ENCODE assay signal across 18 cellular contexts in the genomic region with DNA sequence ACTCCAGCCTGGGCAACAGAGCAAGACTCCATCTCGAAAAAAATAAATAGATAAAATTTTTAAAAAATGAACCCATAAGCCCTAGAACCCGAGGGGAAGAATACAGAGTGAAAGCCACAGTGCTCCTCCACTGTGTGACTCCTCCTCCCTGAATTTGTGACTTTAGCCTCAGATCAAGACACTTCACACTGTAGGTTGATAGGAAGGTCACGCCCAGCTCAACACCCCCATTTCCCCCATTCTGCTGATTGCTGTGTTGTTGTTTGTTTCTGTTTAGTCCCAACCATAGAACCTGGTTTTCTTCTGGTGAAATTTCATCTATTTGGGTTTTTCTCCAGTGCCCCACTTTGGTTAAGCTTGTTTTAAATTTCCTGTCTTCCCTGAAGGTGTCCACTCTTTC.
"Had no signal": no experiment of that assay in that cellular context is flagged by ENCODE, and none has a peak within 500 bp of the region (broad histone marks: within the 10 kb centered on the region; RNA-seq: fewer than 3 reads in every experiment).

No MANE protein-coding gene starts in this region.

- H3K4me1 ChIP-seq: SJSA1 had no signal

- H3K9me3 ChIP-seq: SJSA1 had no signal

- DNase-seq: KBM-7, NCI-H1092, NCI-H1105 treated with DMSO at 0.1 percent for 48 hours, NCI-H1417 treated with DMSO at 0.1 percent for 48 hours, NCI-H146, NCI-H1694 treated with DMSO at 0.1 percent for 48 hours, NCI-H1930, NCI-H2081, NCI-H2107, NCI-H2227 treated with DMSO at 0.1 percent for 48 hours, NCI-H524, NCI-H526 treated with DMSO at 0.1 percent for 48 hours, NCI-H774, Right ventricle myocardium superior, RPMI8226, SIG-M5 had no signal

- H3K36me3 ChIP-seq: SJSA1 had no signal

- H3K4me3 ChIP-seq: SJSA1, SK-N-MC had no signal

- H3K27ac ChIP-seq: SJSA1, SK-N-MC had no signal
